ENCODE assay signal across 1 cellular context in the genomic region with DNA sequence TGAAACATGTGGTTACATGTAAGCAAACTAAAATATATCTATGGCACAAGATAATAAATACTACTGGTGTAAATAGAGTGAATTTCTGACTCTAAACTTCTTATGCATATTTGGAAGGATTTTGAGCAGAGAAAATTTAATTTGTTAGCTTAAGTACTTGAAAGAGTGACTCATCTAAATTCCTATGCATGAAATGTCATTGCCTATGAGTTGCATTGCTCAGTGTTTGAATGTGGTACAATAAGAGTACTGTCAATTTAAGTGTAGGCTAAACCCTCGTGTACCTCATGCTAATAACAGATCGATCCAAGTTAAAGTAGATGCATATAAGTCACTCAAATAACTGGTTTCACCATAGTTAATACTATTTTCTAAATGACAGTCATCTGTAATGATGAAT.
TF ChIP-seq lines count a peak whose summit lies in the region.

No MANE protein-coding gene starts in this region.

TF ChIP-seq in GM23338, 12 proteins besides CTCF, POLR2A, EP300 and RAD21 (continued from another document):
- TF ChIP-seq, protein P1, sequence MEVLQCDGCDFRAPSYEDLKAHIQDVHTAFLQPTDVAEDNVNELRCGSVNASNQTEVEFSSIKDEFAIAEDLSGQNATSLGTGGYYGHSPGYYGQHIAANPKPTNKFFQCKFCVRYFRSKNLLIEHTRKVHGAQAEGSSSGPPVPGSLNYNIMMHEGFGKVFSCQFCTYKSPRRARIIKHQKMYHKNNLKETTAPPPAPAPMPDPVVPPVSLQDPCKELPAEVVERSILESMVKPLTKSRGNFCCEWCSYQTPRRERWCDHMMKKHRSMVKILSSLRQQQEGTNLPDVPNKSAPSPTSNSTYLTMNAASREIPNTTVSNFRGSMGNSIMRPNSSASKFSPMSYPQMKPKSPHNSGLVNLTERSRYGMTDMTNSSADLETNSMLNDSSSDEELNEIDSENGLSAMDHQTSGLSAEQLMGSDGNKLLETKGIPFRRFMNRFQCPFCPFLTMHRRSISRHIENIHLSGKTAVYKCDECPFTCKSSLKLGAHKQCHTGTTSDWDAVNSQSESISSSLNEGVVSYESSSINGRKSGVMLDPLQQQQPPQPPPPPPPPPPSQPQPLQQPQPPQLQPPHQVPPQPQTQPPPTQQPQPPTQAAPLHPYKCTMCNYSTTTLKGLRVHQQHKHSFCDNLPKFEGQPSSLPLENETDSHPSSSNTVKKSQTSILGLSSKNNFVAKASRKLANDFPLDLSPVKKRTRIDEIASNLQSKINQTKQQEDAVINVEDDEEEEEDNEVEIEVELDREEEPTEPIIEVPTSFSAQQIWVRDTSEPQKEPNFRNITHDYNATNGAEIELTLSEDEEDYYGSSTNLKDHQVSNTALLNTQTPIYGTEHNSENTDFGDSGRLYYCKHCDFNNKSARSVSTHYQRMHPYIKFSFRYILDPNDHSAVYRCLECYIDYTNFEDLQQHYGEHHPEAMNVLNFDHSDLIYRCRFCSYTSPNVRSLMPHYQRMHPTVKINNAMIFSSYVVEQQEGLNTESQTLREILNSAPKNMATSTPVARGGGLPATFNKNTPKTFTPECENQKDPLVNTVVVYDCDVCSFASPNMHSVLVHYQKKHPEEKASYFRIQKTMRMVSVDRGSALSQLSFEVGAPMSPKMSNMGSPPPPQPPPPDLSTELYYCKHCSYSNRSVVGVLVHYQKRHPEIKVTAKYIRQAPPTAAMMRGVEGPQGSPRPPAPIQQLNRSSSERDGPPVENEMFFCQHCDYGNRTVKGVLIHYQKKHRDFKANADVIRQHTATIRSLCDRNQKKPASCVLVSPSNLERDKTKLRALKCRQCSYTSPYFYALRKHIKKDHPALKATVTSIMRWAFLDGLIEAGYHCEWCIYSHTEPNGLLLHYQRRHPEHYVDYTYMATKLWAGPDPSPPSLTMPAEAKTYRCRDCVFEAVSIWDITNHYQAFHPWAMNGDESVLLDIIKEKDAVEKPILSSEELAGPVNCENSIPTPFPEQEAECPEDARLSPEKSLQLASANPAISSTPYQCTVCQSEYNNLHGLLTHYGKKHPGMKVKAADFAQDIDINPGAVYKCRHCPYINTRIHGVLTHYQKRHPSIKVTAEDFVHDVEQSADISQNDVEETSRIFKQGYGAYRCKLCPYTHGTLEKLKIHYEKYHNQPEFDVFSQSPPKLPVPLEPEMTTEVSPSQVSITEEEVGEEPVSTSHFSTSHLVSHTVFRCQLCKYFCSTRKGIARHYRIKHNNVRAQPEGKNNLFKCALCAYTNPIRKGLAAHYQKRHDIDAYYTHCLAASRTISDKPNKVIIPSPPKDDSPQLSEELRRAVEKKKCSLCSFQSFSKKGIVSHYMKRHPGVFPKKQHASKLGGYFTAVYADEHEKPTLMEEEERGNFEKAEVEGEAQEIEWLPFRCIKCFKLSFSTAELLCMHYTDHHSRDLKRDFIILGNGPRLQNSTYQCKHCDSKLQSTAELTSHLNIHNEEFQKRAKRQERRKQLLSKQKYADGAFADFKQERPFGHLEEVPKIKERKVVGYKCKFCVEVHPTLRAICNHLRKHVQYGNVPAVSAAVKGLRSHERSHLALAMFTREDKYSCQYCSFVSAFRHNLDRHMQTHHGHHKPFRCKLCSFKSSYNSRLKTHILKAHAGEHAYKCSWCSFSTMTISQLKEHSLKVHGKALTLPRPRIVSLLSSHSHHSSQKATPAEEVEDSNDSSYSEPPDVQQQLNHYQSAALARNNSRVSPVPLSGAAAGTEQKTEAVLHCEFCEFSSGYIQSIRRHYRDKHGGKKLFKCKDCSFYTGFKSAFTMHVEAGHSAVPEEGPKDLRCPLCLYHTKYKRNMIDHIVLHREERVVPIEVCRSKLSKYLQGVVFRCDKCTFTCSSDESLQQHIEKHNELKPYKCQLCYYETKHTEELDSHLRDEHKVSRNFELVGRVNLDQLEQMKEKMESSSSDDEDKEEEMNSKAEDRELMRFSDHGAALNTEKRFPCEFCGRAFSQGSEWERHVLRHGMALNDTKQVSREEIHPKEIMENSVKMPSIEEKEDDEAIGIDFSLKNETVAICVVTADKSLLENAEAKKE (CRISPR knock-in tag; IDR thresholded peaks at IDR 0.05) = no peak
- TF ChIP-seq JUNB (IDR thresholded peaks at IDR 0.05; ENCODE audit: unreplicated experiment) (no peak), NANOG (IDR thresholded peaks at IDR 0.05; ENCODE audit: borderline replicate concordance) (no peak), ZNF114 (CRISPR knock-in tag; IDR thresholded peaks at IDR 0.05) (no peak), CREB1 (CRISPR knock-in tag; IDR thresholded peaks at IDR 0.05; ENCODE audit: low read depth) (no peak), EZH2phosphoT487 (IDR thresholded peaks at IDR 0.05; ENCODE audit: unreplicated experiment) (no peak), ZNF331 (CRISPR knock-in tag; IDR thresholded peaks at IDR 0.05; ENCODE audit: low read depth) (no peak)
- TF ChIP-seq, protein P2, sequence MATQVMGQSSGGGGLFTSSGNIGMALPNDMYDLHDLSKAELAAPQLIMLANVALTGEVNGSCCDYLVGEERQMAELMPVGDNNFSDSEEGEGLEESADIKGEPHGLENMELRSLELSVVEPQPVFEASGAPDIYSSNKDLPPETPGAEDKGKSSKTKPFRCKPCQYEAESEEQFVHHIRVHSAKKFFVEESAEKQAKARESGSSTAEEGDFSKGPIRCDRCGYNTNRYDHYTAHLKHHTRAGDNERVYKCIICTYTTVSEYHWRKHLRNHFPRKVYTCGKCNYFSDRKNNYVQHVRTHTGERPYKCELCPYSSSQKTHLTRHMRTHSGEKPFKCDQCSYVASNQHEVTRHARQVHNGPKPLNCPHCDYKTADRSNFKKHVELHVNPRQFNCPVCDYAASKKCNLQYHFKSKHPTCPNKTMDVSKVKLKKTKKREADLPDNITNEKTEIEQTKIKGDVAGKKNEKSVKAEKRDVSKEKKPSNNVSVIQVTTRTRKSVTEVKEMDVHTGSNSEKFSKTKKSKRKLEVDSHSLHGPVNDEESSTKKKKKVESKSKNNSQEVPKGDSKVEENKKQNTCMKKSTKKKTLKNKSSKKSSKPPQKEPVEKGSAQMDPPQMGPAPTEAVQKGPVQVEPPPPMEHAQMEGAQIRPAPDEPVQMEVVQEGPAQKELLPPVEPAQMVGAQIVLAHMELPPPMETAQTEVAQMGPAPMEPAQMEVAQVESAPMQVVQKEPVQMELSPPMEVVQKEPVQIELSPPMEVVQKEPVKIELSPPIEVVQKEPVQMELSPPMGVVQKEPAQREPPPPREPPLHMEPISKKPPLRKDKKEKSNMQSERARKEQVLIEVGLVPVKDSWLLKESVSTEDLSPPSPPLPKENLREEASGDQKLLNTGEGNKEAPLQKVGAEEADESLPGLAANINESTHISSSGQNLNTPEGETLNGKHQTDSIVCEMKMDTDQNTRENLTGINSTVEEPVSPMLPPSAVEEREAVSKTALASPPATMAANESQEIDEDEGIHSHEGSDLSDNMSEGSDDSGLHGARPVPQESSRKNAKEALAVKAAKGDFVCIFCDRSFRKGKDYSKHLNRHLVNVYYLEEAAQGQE (IDR thresholded peaks at IDR 0.05; ENCODE audit: unreplicated experiment) = no peak
- TF ChIP-seq, protein P3, sequence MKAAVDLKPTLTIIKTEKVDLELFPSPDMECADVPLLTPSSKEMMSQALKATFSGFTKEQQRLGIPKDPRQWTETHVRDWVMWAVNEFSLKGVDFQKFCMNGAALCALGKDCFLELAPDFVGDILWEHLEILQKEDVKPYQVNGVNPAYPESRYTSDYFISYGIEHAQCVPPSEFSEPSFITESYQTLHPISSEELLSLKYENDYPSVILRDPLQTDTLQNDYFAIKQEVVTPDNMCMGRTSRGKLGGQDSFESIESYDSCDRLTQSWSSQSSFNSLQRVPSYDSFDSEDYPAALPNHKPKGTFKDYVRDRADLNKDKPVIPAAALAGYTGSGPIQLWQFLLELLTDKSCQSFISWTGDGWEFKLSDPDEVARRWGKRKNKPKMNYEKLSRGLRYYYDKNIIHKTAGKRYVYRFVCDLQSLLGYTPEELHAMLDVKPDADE (IDR thresholded peaks at IDR 0.05) = no peak
